ENCODE assay signal across 12 cellular contexts in genomic region chr12:71371132-71371531, GRCh38.
DNase-seq lines count a peak whose midpoint lies in the region; ATAC-seq and TF ChIP-seq lines count a peak whose summit lies in the region.
"Had no signal": no experiment of that assay in that cellular context is flagged by ENCODE, and none has a peak within 500 bp of the region (broad histone marks: within the 10 kb centered on the region; RNA-seq: fewer than 3 reads in every experiment).

No MANE protein-coding gene starts in this region.

- no peaks in the 10 kb centered on the region for H3K36me3 ChIP-seq in mucosa of descending colon (ENCODE audit: low read depth)
- H3K36me3 ChIP-seq: suprapubic skin had no signal

- H3K4me3 ChIP-seq in cardiac fibroblast (replicated peaks in 1 of 2; ENCODE audit: low read depth in 2 of 2, low read length in 2 of 2) (no peak overlapping the region), mucosa of descending colon (no peak overlapping the region)
- H3K4me3 ChIP-seq: suprapubic skin had no signal

- ATAC-seq in mucosa of descending colon = peak; percentile 49
- ATAC-seq in HG02798 (IDR thresholded peaks at IDR 0.05; ENCODE audit: poor library complexity, unreplicated experiment) = no peak
- no peak for ATAC-seq in GM19455 (IDR thresholded peaks at IDR 0.05; ENCODE audit: unreplicated experiment)
- ATAC-seq: activated CD4-positive, alpha-beta T cell treated with anti-CD3 and anti-CD28 coated beads for 36 hours; sciatic nerve had no signal

- intact Hi-C loops in mucosa of descending colon (cut with DNase I, micrococcal nuclease) = no loop called here

- TF ChIP-seq CTCF in cardiac fibroblast (IDR thresholded peaks at IDR 0.05; ENCODE audit: low read depth, low read length) (peak; percentile 23), mucosa of descending colon (IDR thresholded peaks at IDR 0.05) (no peak), GM13976 (IDR thresholded peaks at IDR 0.05; ENCODE audit: borderline replicate concordance, control extremely low read depth, extremely low read depth, insufficient read depth, missing control alignments) (no peak)

- in situ Hi-C loops in GM13976 (cut with MboI; ENCODE audit: low sequenced_read_pairs, unreplicated experiment) = no loop called here

- H3K4me1 ChIP-seq in mucosa of descending colon (ENCODE audit: low read depth) = no peaks in the 10 kb centered on the region
- H3K4me1 ChIP-seq: suprapubic skin had no signal

- no peaks in the 10 kb centered on the region for H3K9me3 ChIP-seq in mucosa of descending colon
- H3K9me3 ChIP-seq: suprapubic skin had no signal

- DNase-seq in H4 (ENCODE audit: low spot score) (peak; percentile 19), NAMALWA (ENCODE audit: low spot score) (peak; percentile 19), cardiac fibroblast (ENCODE audit: low read depth in 2 of 2) (peak; percentile 29 to 37), mucosa of descending colon (peak in 1 of 3 donors; percentile 8), GM13976 (ENCODE audit: low spot score) (no peak), mesenteric fat pad (ENCODE audit: low spot score) (no peak)
- DNase-seq: activated CD4-positive, alpha-beta T cell treated with anti-CD3 and anti-CD28 coated beads for 36 hours; NCI-H510A had no signal

Comparison
In these comparisons a context has a peak if more than half of its experiments do, and no peak if none do; other contexts are left out.
1. DNase-seq: peak in H4 (single experiment), NAMALWA (single experiment) and cardiac fibroblast (2 of 2); none in GM13976 (single experiment) and mesenteric fat pad (single experiment).